In genomic region chr4:48269861-48270515, GRCh38 we compare ENCODE assay signal across 1 cellular context.
TF ChIP-seq lines count a peak whose summit lies in the region.

No MANE protein-coding gene starts in this region.

TF ChIP-seq in HepG2, 621 proteins besides CTCF, POLR2A, EP300 and RAD21 (continued from another document):
- TF ChIP-seq CEBPZ (IDR thresholded peaks at IDR 0.05; ENCODE audit: low read length) (no peak), GABPA (IDR thresholded peaks at IDR 0.05; ENCODE audit: low read depth, low read length) (peak; percentile 29; the same call in 1 of the 2 replicates), GABPA (CRISPR knock-in tag; IDR thresholded peaks at IDR 0.05; ENCODE audit: low read depth) (peak; percentile 62), ZFY (CRISPR knock-in tag; IDR thresholded peaks at IDR 0.05) (peak; percentile 45; the same call in 1 of the 2 replicates), ZFX (CRISPR knock-in tag; IDR thresholded peaks at IDR 0.05; ENCODE audit: low read depth) (peak; percentile 46)
